ENCODE assay signal across 15 cellular contexts in genomic region chr1:1345384-1345783, GRCh38. TPM values are rescaled to one million over a fixed set of nuclear protein-coding genes. Genes with fewer than 3 reads are reported as not detected.
A peak's percentile ranks its signal among the peaks of the same experiment; 100 is the strongest.
DNase-seq lines count a peak whose midpoint lies in the region; ATAC-seq and TF ChIP-seq lines count a peak whose summit lies in the region.
"Had no signal": no experiment of that assay in that cellular context is flagged by ENCODE, and none has a peak within 500 bp of the region (broad histone marks: within the 10 kb centered on the region; RNA-seq: fewer than 3 reads in every experiment).

No MANE protein-coding gene starts in this region.

- no peak for DNase-seq in HFF-Myc (ENCODE audit: extremely low read depth, low read depth)
- peak; percentile 53 for DNase-seq in RKO (ENCODE audit: low spot score)
- DNase-seq in foreskin keratinocyte: no peak
- DNase-seq in stimulated activated effector memory CD8-positive, alpha-beta T cell treated with anti-CD3 and anti-CD28 coated beads, Interleukin-12 subunit alpha, Interleukin-12 subunit beta, amount 100 ng/mL, for 72 hours (ENCODE audit: low spot score in 2 of 2): no peak
- no peak for DNase-seq in naive thymus-derived CD4-positive, alpha-beta T cell
- DNase-seq in progenitor cell of endocrine pancreas (ENCODE audit: low spot score, unreplicated experiment): no peak
- DNase-seq in erythroblast (lab: John Stamatoyannopoulos, UW): no peak
- DNase-seq: NCI-H1105 treated with DMSO at 0.1 percent for 48 hours; NCI-H510A; RPMI8226; stimulated activated naive CD8-positive, alpha-beta T cell treated with anti-CD3 and anti-CD28 coated beads, Interleukin-15, amount 100 ng/mL, for 72 hours had no signal

- CTCF ChIA-PET in naive thymus-derived CD4-positive, alpha-beta T cell (lab: Charles Lee): no interaction called here

- no peaks in the 10 kb centered on the region for H3K9me3 Mint-ChIP-seq in stimulated activated effector memory CD8-positive, alpha-beta T cell treated with anti-CD3 and anti-CD28 coated beads, Interleukin-12 subunit alpha, Interleukin-12 subunit beta, amount 100 ng/mL, for 72 hours
- peaks cover 0 to 4% (median 0%) of the 10 kb centered on the region in 11 donors for H3K9me3 Mint-ChIP-seq in naive thymus-derived CD4-positive, alpha-beta T cell
- H3K9me3 Mint-ChIP-seq in progenitor cell of endocrine pancreas (ENCODE audit: low read depth): no peaks in the 10 kb centered on the region
- H3K9me3 Mint-ChIP-seq: CD4-positive, alpha-beta T cell; endodermal cell had no signal

- no peak overlapping the region for H3K4me3 Mint-ChIP-seq in stimulated activated effector memory CD8-positive, alpha-beta T cell treated with anti-CD3 and anti-CD28 coated beads, Interleukin-12 subunit alpha, Interleukin-12 subunit beta, amount 100 ng/mL, for 72 hours
- H3K4me3 Mint-ChIP-seq in naive thymus-derived CD4-positive, alpha-beta T cell: no peak overlapping the region
- H3K4me3 Mint-ChIP-seq in progenitor cell of endocrine pancreas (ENCODE audit: low read depth): no peak overlapping the region
- H3K4me3 Mint-ChIP-seq: activated CD4-positive, alpha-beta memory T cell treated with anti-CD3 and anti-CD28 coated beads, Interleukin-2, amount 10 ng/mL, durations not matched to agents 7 days and 5 days; CD4-positive, alpha-beta T cell; endodermal cell; stimulated activated naive CD8-positive, alpha-beta T cell treated with anti-CD3 and anti-CD28 coated beads, Interleukin-15, amount 100 ng/mL, for 72 hours had no signal

- no peak for TF ChIP-seq POLR2A in erythroblast (IDR thresholded peaks at IDR 0.05; ENCODE audit: low read length)

- H3K4me1 Mint-ChIP-seq in stimulated activated effector memory CD8-positive, alpha-beta T cell treated with anti-CD3 and anti-CD28 coated beads, Interleukin-12 subunit alpha, Interleukin-12 subunit beta, amount 100 ng/mL, for 72 hours: peaks cover 23% of the 10 kb centered on the region
- peaks cover 12 to 22% (median 13%) of the 10 kb centered on the region in 7 donors for H3K4me1 Mint-ChIP-seq in naive thymus-derived CD4-positive, alpha-beta T cell
- H3K4me1 Mint-ChIP-seq in progenitor cell of endocrine pancreas (ENCODE audit: low read depth): peaks cover 9% of the 10 kb centered on the region

- no peaks in the 10 kb centered on the region for H3K9me3 ChIP-seq in naive thymus-derived CD4-positive, alpha-beta T cell (ENCODE audit: control insufficient read depth in 2 of 3, low read length in 3 of 3)

- H3K36me3 Mint-ChIP-seq in stimulated activated effector memory CD8-positive, alpha-beta T cell treated with anti-CD3 and anti-CD28 coated beads, Interleukin-12 subunit alpha, Interleukin-12 subunit beta, amount 100 ng/mL, for 72 hours: no peaks in the 10 kb centered on the region
- H3K36me3 Mint-ChIP-seq in naive thymus-derived CD4-positive, alpha-beta T cell: peaks cover 0 to 11% (median 4%) of the 10 kb centered on the region in 5 donors
- peaks cover 7% of the 10 kb centered on the region for H3K36me3 Mint-ChIP-seq in progenitor cell of endocrine pancreas (ENCODE audit: insufficient read depth)

- POLR2A ChIA-PET in naive thymus-derived CD4-positive, alpha-beta T cell (lab: Charles Lee): no interaction called here

- H3K36me3 ChIP-seq in naive thymus-derived CD4-positive, alpha-beta T cell (ENCODE audit: control insufficient read depth in 2 of 3, insufficient read depth in 3 of 3, low read length in 3 of 3): peaks cover 0 to 8% (median 0%) of the 10 kb centered on the region in 3 experiments

- TF ChIP-seq CTCF in HFF-Myc (IDR thresholded peaks at IDR 0.05; ENCODE audit: low read depth, low read length, missing control alignments) (no peak), foreskin keratinocyte (conservative IDR thresholded peaks at IDR 0.05) (no peak), progenitor cell of endocrine pancreas (IDR thresholded peaks at IDR 0.05; ENCODE audit: unreplicated experiment) (no peak)

- intact Hi-C loops in naive thymus-derived CD4-positive, alpha-beta T cell (cut with micrococcal nuclease): no loop called here

- ATAC-seq in foreskin keratinocyte: peak; percentile 2
- ATAC-seq in stimulated activated effector memory CD8-positive, alpha-beta T cell treated with anti-CD3 and anti-CD28 coated beads, Interleukin-12 subunit alpha, Interleukin-12 subunit beta, amount 100 ng/mL, for 72 hours: no peak
- no peak for ATAC-seq in naive thymus-derived CD4-positive, alpha-beta T cell

- H3K27ac Mint-ChIP-seq in stimulated activated effector memory CD8-positive, alpha-beta T cell treated with anti-CD3 and anti-CD28 coated beads, Interleukin-12 subunit alpha, Interleukin-12 subunit beta, amount 100 ng/mL, for 72 hours: peak overlapping the region; percentile 74
- no peak overlapping the region for H3K27ac Mint-ChIP-seq in naive thymus-derived CD4-positive, alpha-beta T cell
- H3K27ac Mint-ChIP-seq in progenitor cell of endocrine pancreas: no peak overlapping the region
- H3K27ac Mint-ChIP-seq: activated CD4-positive, alpha-beta memory T cell treated with anti-CD3 and anti-CD28 coated beads, Interleukin-2, amount 10 ng/mL, durations not matched to agents 7 days and 5 days; CD4-positive, alpha-beta T cell; endodermal cell; stimulated activated naive CD8-positive, alpha-beta T cell treated with anti-CD3 and anti-CD28 coated beads, Interleukin-15, amount 100 ng/mL, for 72 hours had no signal

- H3K27me3 Mint-ChIP-seq in naive thymus-derived CD4-positive, alpha-beta T cell: no peaks in the 10 kb centered on the region
- H3K27me3 Mint-ChIP-seq in progenitor cell of endocrine pancreas: no peaks in the 10 kb centered on the region
- H3K27me3 Mint-ChIP-seq: activated CD4-positive, alpha-beta memory T cell treated with anti-CD3 and anti-CD28 coated beads, Interleukin-2, amount 10 ng/mL, durations not matched to agents 7 days and 5 days; CD4-positive, alpha-beta T cell; stimulated activated naive CD8-positive, alpha-beta T cell treated with anti-CD3 and anti-CD28 coated beads, Interleukin-15, amount 100 ng/mL, for 72 hours had no signal

- H3K27me3 ChIP-seq in foreskin keratinocyte: no peaks in the 10 kb centered on the region
- no peaks in the 10 kb centered on the region for H3K27me3 ChIP-seq in naive thymus-derived CD4-positive, alpha-beta T cell (ENCODE audit: control insufficient read depth in 2 of 2, insufficient read depth in 2 of 2, low read length in 2 of 2)
- H3K27me3 ChIP-seq: brain microvascular endothelial cell had no signal

- peaks cover 16% of the 10 kb centered on the region for H3K4me1 ChIP-seq in foreskin keratinocyte
- peaks cover 0 to 9% of the 10 kb centered on the region in 2 donors for H3K4me1 ChIP-seq in naive thymus-derived CD4-positive, alpha-beta T cell (ENCODE audit: control insufficient read depth in 2 of 2, insufficient read depth in 2 of 2, low read length in 2 of 2)

- H3K4me3 ChIP-seq in HFF-Myc (replicated peaks; ENCODE audit: low read depth, low read length): peak overlapping the region; percentile 25
- H3K4me3 ChIP-seq in naive thymus-derived CD4-positive, alpha-beta T cell (ENCODE audit: low read length): no peak overlapping the region

- peak overlapping the region; percentile 86 for H3K27ac ChIP-seq in foreskin keratinocyte
- no peak overlapping the region for H3K27ac ChIP-seq in naive thymus-derived CD4-positive, alpha-beta T cell (ENCODE audit: low read depth, low read length)
- H3K27ac ChIP-seq: brain microvascular endothelial cell had no signal

RNA-seq across cellular contexts. Expression of gene DVL1, which starts 3.8 kb away (rescaled TPM):
- total RNA-seq in foreskin keratinocyte (113 and 128 TPM in 2 replicates), progenitor cell of endocrine pancreas (60.1 and 63.1 TPM in 2 replicates)
- 79.0 and 92.8 TPM in 2 replicates for polyA plus RNA-seq in foreskin keratinocyte
- 10 to 100 TPM; 40.2 to 54.9 (median 45.9) TPM for total RNA-seq in naive thymus-derived CD4-positive, alpha-beta T cell
- polyA plus RNA-seq in naive thymus-derived CD4-positive, alpha-beta T cell: 1 to 10 TPM in 1 of 2 donors, under 1 TPM in 1; 0.78 to 1.1 TPM

RNA-seq across cellular contexts. Expression of gene MXRA8, which starts 13.0 kb away (rescaled TPM):
- total RNA-seq in foreskin keratinocyte (0.32 and 0.37 TPM in 2 replicates), progenitor cell of endocrine pancreas (24.3 and 25.0 TPM in 2 replicates)
- polyA plus RNA-seq in foreskin keratinocyte: 0.36 and 0.42 TPM in 2 replicates
- 1 to 10 TPM in 3 of 5 experiments, under 1 TPM in 2; 0.39 to 2.2 (median 1.0) TPM for total RNA-seq in naive thymus-derived CD4-positive, alpha-beta T cell
- under 1 TPM; 0.41 to 0.66 TPM for polyA plus RNA-seq in naive thymus-derived CD4-positive, alpha-beta T cell

RNA-seq across cellular contexts. Expression of gene TAS1R3, which starts 14.3 kb away (rescaled TPM):
- total RNA-seq in foreskin keratinocyte (0.04 and 0.10 TPM in 2 replicates), progenitor cell of endocrine pancreas (1.1 and 1.2 TPM in 2 replicates)
- 0.03 TPM in 2 replicates for polyA plus RNA-seq in foreskin keratinocyte
- total RNA-seq in naive thymus-derived CD4-positive, alpha-beta T cell: 1 to 10 TPM; 1.1 to 2.6 (median 1.8) TPM
- polyA plus RNA-seq in naive thymus-derived CD4-positive, alpha-beta T cell: under 1 TPM in 1 of 2 donors, not detected in 1; 0.32 TPM

RNA-seq across cellular contexts. Expression of gene CPTP, which starts 20.8 kb away (rescaled TPM):
- 26.6 and 28.3 TPM in 2 replicates for total RNA-seq in foreskin keratinocyte
- 33.7 and 35.8 TPM in 2 replicates for polyA plus RNA-seq in foreskin keratinocyte
- total RNA-seq in naive thymus-derived CD4-positive, alpha-beta T cell: 10 to 100 TPM; 11.5 to 29.3 (median 19.1) TPM
- polyA plus RNA-seq in naive thymus-derived CD4-positive, alpha-beta T cell: 10 to 100 TPM; 17.7 to 26.5 TPM
- 16.8 and 17.5 TPM in 2 replicates for total RNA-seq in progenitor cell of endocrine pancreas

RNA-seq across cellular contexts. Expression of gene INTS11, which starts 20.9 kb away (rescaled TPM):
- total RNA-seq in foreskin keratinocyte (84.0 and 85.9 TPM in 2 replicates), progenitor cell of endocrine pancreas (163 and 177 TPM in 2 replicates)
- 87.5 and 91.9 TPM in 2 replicates for polyA plus RNA-seq in foreskin keratinocyte
- total RNA-seq in naive thymus-derived CD4-positive, alpha-beta T cell: 100 to 1,000 TPM; 126 to 187 (median 161) TPM
- 10 to 100 TPM; 62.8 to 74.0 TPM for polyA plus RNA-seq in naive thymus-derived CD4-positive, alpha-beta T cell
